Comparison of ENCODE assay signal across 8 cellular contexts in the genomic region with DNA sequence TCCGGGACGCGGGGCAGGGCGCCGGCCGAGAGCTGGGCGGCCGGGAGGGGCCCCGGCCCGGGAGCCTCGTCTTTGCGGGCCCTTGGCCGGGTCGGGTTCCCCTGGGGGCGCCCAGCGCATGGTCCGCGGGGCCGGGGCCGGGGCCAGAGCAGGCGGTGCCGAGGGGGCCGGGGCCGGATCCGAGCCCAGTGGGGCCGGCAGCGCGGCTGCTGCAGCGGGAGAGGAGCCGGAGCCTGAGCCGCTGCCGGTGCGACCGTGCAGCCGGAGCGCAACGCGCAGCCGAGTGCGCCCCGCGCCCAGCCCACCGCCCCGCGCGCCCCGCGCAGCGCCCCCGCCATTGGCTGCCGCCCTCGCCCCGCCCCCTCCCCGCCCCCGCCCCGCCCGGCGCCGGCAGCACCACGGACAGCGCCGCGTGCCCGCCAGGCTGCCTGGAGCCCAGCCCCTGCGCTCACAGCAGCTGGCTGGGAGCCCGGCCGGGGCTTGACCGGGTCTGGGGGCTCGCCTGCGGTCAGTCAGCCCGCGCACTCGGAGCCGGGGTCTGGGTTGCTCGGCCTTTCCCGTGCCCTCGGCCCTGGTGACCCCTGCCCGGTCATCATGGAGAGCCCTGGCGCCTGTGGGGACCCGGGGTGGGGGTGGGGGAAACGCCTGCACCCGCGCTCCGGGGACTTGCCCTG. TPM values are rescaled to one million over a fixed set of nuclear protein-coding genes. Genes with fewer than 3 reads are reported as not detected.
A peak's percentile ranks its signal among the peaks of the same experiment; 100 is the strongest.
DNase-seq lines count a peak whose midpoint lies in the region; ATAC-seq, FAIRE-seq and TF ChIP-seq lines count a peak whose summit lies in the region.

A gene (minus strand): TSS at position 287 of the 674 bp plus-strand sequence. CDS start 308 bp downstream, outside the sequence.

- no peak within 1 kb of the TSS for H2AK5ac ChIP-seq in H1 (ENCODE audit: low read depth, low read length)

- H3K27me3 ChIP-seq in H1 (replicated peaks in 1 of 4; ENCODE audit: control insufficient read depth in 3 of 4, extremely low read depth in 1 of 4, insufficient read depth in 3 of 4, low read length in 3 of 4): peaks cover 9 to 55% (median 42%) of the 10 kb centered on the region in 4 experiments

- TF ChIP-seq POLR2A in H1 (IDR thresholded peaks at IDR 0.05; ENCODE audit: control extremely low read depth in 1 of 2, low read depth in 2 of 2, low read length in 2 of 2): no peak

- peaks cover 2% of the 10 kb centered on the region for H3K4me1 Mint-ChIP-seq in activated CD4-positive, alpha-beta T cell treated with anti-CD3 and anti-CD28 coated beads, Interleukin-2, amount 10 ng/mL, durations not matched to agents 7 days and 5 days
- peaks cover 0 to 5% of the 10 kb centered on the region in 2 donors for H3K4me1 Mint-ChIP-seq in natural killer cell treated with Interleukin-12 subunit alpha and Interleukin-12 subunit beta and Interleukin-15 and Interleukin-18, amount 100 ng/mL, for 72 hours (ENCODE audit: low read depth in 2 of 2)

- no peaks in the 10 kb centered on the region for H3K36me3 ChIP-seq in H1 (ENCODE audit: control insufficient read depth in 2 of 4, insufficient read depth in 4 of 4, low read length in 3 of 4)

- DNase-seq in G401 (ENCODE audit: low spot score): peak; percentile 37
- peak; percentile 28 for DNase-seq in M059J (ENCODE audit: low read depth)
- DNase-seq in activated CD4-positive, alpha-beta T cell treated with anti-CD3 and anti-CD28 coated beads, Interleukin-2, amount 10 ng/mL, durations not matched to agents 7 days and 5 days: peak; percentile 46
- DNase-seq in H1 (ENCODE audit: low read depth in 1 of 2, low spot score in 2 of 2): peak in 1 of 2 experiments; percentile 80
- no peak for DNase-seq in natural killer cell treated with Interleukin-12 subunit alpha and Interleukin-12 subunit beta and Interleukin-15 and Interleukin-18, amount 100 ng/mL, for 72 hours (ENCODE audit: low spot score)
- no peak for DNase-seq in NCI-H1694 (lab: John Stamatoyannopoulos, UW)

- H3K18ac ChIP-seq in H1 (ENCODE audit: extremely low read depth, low read length): no peak within 1 kb of the TSS

- 0% methylated on average over 9 of the region's 84 CpGs; no CpG with 5 or more reads in 1 of the 2 experiments for WGBS in H1 (ENCODE audit: extremely low coverage in 1 of 2, insufficient coverage in 1 of 2, insufficient read length in 1 of 2, insufficient replicate concordance in 2 of 2, low coverage in 1 of 2, low lambda C conversion rate in 2 of 2, missing lambda C conversion rate in 1 of 2), 2 experiments

- H3K14ac ChIP-seq in H1 (ENCODE audit: insufficient read length): no peak within 1 kb of the TSS

- peak; percentile 75 to 85 for ATAC-seq in natural killer cell treated with Interleukin-12 subunit alpha and Interleukin-12 subunit beta and Interleukin-15 and Interleukin-18, amount 100 ng/mL, for 72 hours
- ATAC-seq in GM21367 (IDR thresholded peaks at IDR 0.05; ENCODE audit: unreplicated experiment): no peak
- no peak for ATAC-seq in HG03045 (IDR thresholded peaks at IDR 0.05; ENCODE audit: unreplicated experiment)

- H2BK120ac ChIP-seq in H1 (replicated peaks; ENCODE audit: low read depth, low read length): no peak within 1 kb of the TSS

- no peak within 1 kb of the TSS for H3K4me3 Mint-ChIP-seq in activated CD4-positive, alpha-beta T cell treated with anti-CD3 and anti-CD28 coated beads, Interleukin-2, amount 10 ng/mL, durations not matched to agents 7 days and 5 days
- H3K4me3 Mint-ChIP-seq in natural killer cell treated with Interleukin-12 subunit alpha and Interleukin-12 subunit beta and Interleukin-15 and Interleukin-18, amount 100 ng/mL, for 72 hours: no peak within 1 kb of the TSS

- no peaks in the 10 kb centered on the region for H3K36me3 Mint-ChIP-seq in activated CD4-positive, alpha-beta T cell treated with anti-CD3 and anti-CD28 coated beads, Interleukin-2, amount 10 ng/mL, durations not matched to agents 7 days and 5 days (ENCODE audit: low read depth)
- H3K36me3 Mint-ChIP-seq in natural killer cell treated with Interleukin-12 subunit alpha and Interleukin-12 subunit beta and Interleukin-15 and Interleukin-18, amount 100 ng/mL, for 72 hours: no peaks in the 10 kb centered on the region

- no peak within 1 kb of the TSS for H2BK20ac ChIP-seq in H1 (ENCODE audit: low read length)

- peak within 1 kb of the TSS; percentile 95 for H2BK15ac ChIP-seq in H1 (ENCODE audit: low read length)

- H3K4me2 ChIP-seq in H1 (ENCODE audit: insufficient read depth in 1 of 2, low read depth in 2 of 2, low read length in 2 of 2): peak within 1 kb of the TSS; percentile 89

- no peaks in the 10 kb centered on the region for H3K79me2 ChIP-seq in H1 (ENCODE audit: control insufficient read depth in 1 of 2, insufficient read depth in 2 of 2, low read length in 2 of 2)

- H3K23me2 ChIP-seq in H1 (ENCODE audit: low read depth, low read length): peaks cover 21% of the 10 kb centered on the region; the same call in 1 of the 2 replicates

- H2BK5ac ChIP-seq in H1 (ENCODE audit: low read depth, low read length): no peak within 1 kb of the TSS

- in situ Hi-C loops in G401 (cut with HindIII; ENCODE audit: low sequenced_read_pairs): no loop called here

- no peak within 1 kb of the TSS for H3K56ac ChIP-seq in H1 (replicated peaks; ENCODE audit: insufficient read length, low read depth, low read length)

- H3K9me3 ChIP-seq in H1 (ENCODE audit: insufficient read depth in 2 of 2, low read depth in 1 of 2, low read length in 1 of 2): no peaks in the 10 kb centered on the region

- no peaks in the 10 kb centered on the region for H3K79me1 ChIP-seq in H1 (ENCODE audit: low read depth, low read length)

- POLR2A ChIA-PET in activated CD4-positive, alpha-beta T cell treated with anti-CD3 and anti-CD28 coated beads, Interleukin-2, amount 10 ng/mL, durations not matched to agents 7 days and 5 days (lab: Charles Lee): no interaction called here
- POLR2A ChIA-PET in H1 (lab: Charles Lee; ENCODE audit: partially characterized antibody): interaction anchor here (1.1 to 1.6 kb wide), 3 partner anchors 8 to 90 kb away, joined by 3 to 4 read pairs (median 3); no protein-coding TSS in a partner anchor

- no peak within 1 kb of the TSS for H2BK12ac ChIP-seq in H1 (ENCODE audit: low read depth, low read length)

- TF ChIP-seq RAD21 in H1 (IDR thresholded peaks at IDR 0.05 in 1 of 2, conservative IDR thresholded peaks at IDR 0.05 in 1 of 2; ENCODE audit: low read depth in 2 of 2, low read length in 2 of 2): no peak

- no peak within 1 kb of the TSS for H4K91ac ChIP-seq in H1 (replicated peaks; ENCODE audit: insufficient read length, low read length)

- TF ChIP-seq CTCF in H1 (IDR thresholded peaks at IDR 0.05; ENCODE audit: control extremely low read depth in 1 of 3, insufficient read depth in 1 of 3, low read depth in 1 of 3, low read length in 3 of 3): no peak

- CTCF ChIA-PET in activated CD4-positive, alpha-beta T cell treated with anti-CD3 and anti-CD28 coated beads, Interleukin-2, amount 10 ng/mL, durations not matched to agents 7 days and 5 days (lab: Charles Lee): no interaction called here
- CTCF ChIA-PET in H1 (lab: Charles Lee; ENCODE audit: partially characterized antibody): interaction anchor here (0.6 kb wide), 1 partner anchor 266 kb away, joined by 3 read pairs; no protein-coding TSS in a partner anchor

- peaks cover 6 to 18% of the 10 kb centered on the region in 2 experiments for H4K20me1 ChIP-seq in H1 (replicated peaks in 1 of 2; ENCODE audit: control insufficient read depth in 1 of 2, insufficient read depth in 2 of 2, low read length in 2 of 2)

- FAIRE-seq in H1 (lab: Jason Lieb, UNC): no peak

- H3K23ac ChIP-seq in H1 (ENCODE audit: insufficient read length): no peak within 1 kb of the TSS

- peak within 1 kb of the TSS; percentile 27 to 60 (median 41) for H3K4me3 ChIP-seq in H1 (ENCODE audit: extremely low read depth in 1 of 4, insufficient read depth in 2 of 4, low read depth in 3 of 4, low read length in 4 of 4)

- peaks cover 29% of the 10 kb centered on the region for H3K27me3 Mint-ChIP-seq in activated CD4-positive, alpha-beta T cell treated with anti-CD3 and anti-CD28 coated beads, Interleukin-2, amount 10 ng/mL, durations not matched to agents 7 days and 5 days
- H3K27me3 Mint-ChIP-seq in natural killer cell treated with Interleukin-12 subunit alpha and Interleukin-12 subunit beta and Interleukin-15 and Interleukin-18, amount 100 ng/mL, for 72 hours: peaks cover 18 to 26% of the 10 kb centered on the region in 2 donors

- peak within 1 kb of the TSS in 1 of 4 experiments; percentile 13; a peak in 1 of 7 replicates for H3K9ac ChIP-seq in H1 (replicated peaks in 1 of 4; ENCODE audit: extremely low read depth in 1 of 4, low read depth in 3 of 4, low read length in 3 of 4)

- no peak within 1 kb of the TSS for H3K27ac Mint-ChIP-seq in activated CD4-positive, alpha-beta T cell treated with anti-CD3 and anti-CD28 coated beads, Interleukin-2, amount 10 ng/mL, durations not matched to agents 7 days and 5 days
- no peak within 1 kb of the TSS for H3K27ac Mint-ChIP-seq in natural killer cell treated with Interleukin-12 subunit alpha and Interleukin-12 subunit beta and Interleukin-15 and Interleukin-18, amount 100 ng/mL, for 72 hours

- H4K5ac ChIP-seq in H1 (ENCODE audit: insufficient read length, low read depth, low read length): no peak within 1 kb of the TSS

- H2AFZ ChIP-seq in H1 (ENCODE audit: low read length): no peak within 1 kb of the TSS; the same call in 1 of the 2 replicates

- no peak for TF ChIP-seq EP300 in H1 (IDR thresholded peaks at IDR 0.05; ENCODE audit: borderline replicate concordance in 1 of 2, low read depth in 2 of 2, low read length in 2 of 2)

- peak within 1 kb of the TSS; percentile 85 for H4K8ac ChIP-seq in H1 (ENCODE audit: extremely low read depth, insufficient read depth, low read length)

- peaks cover 0 to 31% (median 16%) of the 10 kb centered on the region in 4 experiments; a peak in 6 of 7 replicates for H3K4me1 ChIP-seq in H1 (replicated peaks in 1 of 4; ENCODE audit: control insufficient read depth in 3 of 4, insufficient read depth in 4 of 4, low read length in 3 of 4)

- no peaks in the 10 kb centered on the region for H3K9me3 Mint-ChIP-seq in activated CD4-positive, alpha-beta T cell treated with anti-CD3 and anti-CD28 coated beads, Interleukin-2, amount 10 ng/mL, durations not matched to agents 7 days and 5 days
- no peaks in the 10 kb centered on the region for H3K9me3 Mint-ChIP-seq in natural killer cell treated with Interleukin-12 subunit alpha and Interleukin-12 subunit beta and Interleukin-15 and Interleukin-18, amount 100 ng/mL, for 72 hours

- H3K4ac ChIP-seq in H1 (replicated peaks; ENCODE audit: insufficient read length, low read depth, low read length): no peak within 1 kb of the TSS

- no peak within 1 kb of the TSS for H3K27ac ChIP-seq in H1 (ENCODE audit: low read depth, low read length)

RNA-seq across cellular contexts. Expression of the gene that starts here (rescaled TPM):
- not detected in 2 replicates for total RNA-seq in G401 (2014; rRNA removed; shearing (Covaris generic))
- not detected in 2 replicates for total RNA-seq in M059J (2014; rRNA removed; shearing (Covaris generic))
- total RNA-seq in activated CD4-positive, alpha-beta T cell treated with anti-CD3 and anti-CD28 coated beads, Interleukin-2, amount 10 ng/mL, durations not matched to agents 7 days and 5 days: not detected
- 4.4 and 4.5 TPM in 2 replicates for total RNA-seq in H1 (2021; fragmentation: NEBNext Ultra II Directional; extraction: Animal tissue kit (Norgen Biotek cat#: 25700))
- polyA plus RNA-seq in H1 (2011; rRNA removed): 2.0 and 3.1 TPM in 2 replicates
- polyA plus RNA-seq in H1 (2011; cell fraction: cytosol; rRNA removed): 1.1 TPM
- polyA plus RNA-seq in H1 (2011; cell fraction: nucleus; rRNA removed): 6.5 TPM
- polyA plus RNA-seq in H1 (2012, experiment 1 of 2): 2.9 to 8.2 TPM (median 6.9 TPM) in 4 replicates
- 5.6 TPM for polyA plus RNA-seq in H1 (2012, experiment 2 of 2)
- polyA plus RNA-seq in H1 (2013, experiment 1 of 2): 3.7 TPM
- polyA plus RNA-seq in H1 (2013, experiment 2 of 2): 4.0 TPM
- 0.54 and 0.66 TPM in 2 replicates for polyA minus RNA-seq in H1 (2011; rRNA and poly(A)+ RNA removed)
- polyA minus RNA-seq in H1 (2011; cell fraction: cytosol; rRNA and poly(A)+ RNA removed): 3.4 TPM
- 1.6 TPM for polyA minus RNA-seq in H1 (2011; cell fraction: nucleus; rRNA and poly(A)+ RNA removed)
- total RNA-seq in natural killer cell treated with Interleukin-12 subunit alpha and Interleukin-12 subunit beta and Interleukin-15 and Interleukin-18, amount 100 ng/mL, for 72 hours: not detected

Comparison
In these comparisons a context has a peak if more than half of its experiments do, and no peak if none do; other contexts are left out.
1. Peak in DNase-seq in G401; RNA of the gene not detected or under 1 TPM.
2. Peak in DNase-seq in M059J; RNA of the gene not detected or under 1 TPM.
3. Peak in DNase-seq in activated CD4-positive, alpha-beta T cell treated with anti-CD3 and anti-CD28 coated beads, Interleukin-2, amount 10 ng/mL, durations not matched to agents 7 days and 5 days; RNA of the gene not detected or under 1 TPM.
4. Peak in ATAC-seq in natural killer cell treated with Interleukin-12 subunit alpha and Interleukin-12 subunit beta and Interleukin-15 and Interleukin-18, amount 100 ng/mL, for 72 hours; RNA of the gene not detected or under 1 TPM.